In the genomic region with DNA sequence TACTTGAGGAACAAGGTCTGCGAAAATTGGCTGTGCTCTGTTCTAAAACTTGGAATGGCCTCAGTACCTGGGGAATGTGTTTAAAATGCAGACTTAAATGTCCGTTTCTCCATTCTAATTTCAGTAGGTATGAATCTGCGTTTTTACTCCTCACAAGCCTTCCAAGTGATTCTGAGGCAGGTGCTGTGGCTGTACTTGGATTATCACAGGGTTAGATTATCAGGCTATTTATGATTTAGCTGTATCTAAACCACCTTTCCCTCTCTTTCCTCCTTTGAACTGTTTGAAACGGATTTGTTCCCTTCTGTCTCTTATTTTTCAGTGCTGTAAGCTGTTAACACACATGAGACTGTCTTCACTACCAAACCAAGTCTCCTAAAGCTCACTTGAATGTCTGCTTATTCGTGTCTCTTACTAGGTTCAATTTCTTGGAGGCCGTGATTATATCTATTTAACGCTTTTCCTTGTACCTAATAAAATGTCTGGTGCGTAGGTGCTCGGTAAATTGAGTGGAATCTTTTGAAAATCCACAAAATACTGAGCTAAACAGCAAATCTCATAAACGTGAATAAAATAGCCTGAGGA, we compare ENCODE assay signal across 8 cellular contexts. TPM values are rescaled to one million over a fixed set of nuclear protein-coding genes. Genes with fewer than 3 reads are reported as not detected.
DNase-seq lines count a peak whose midpoint lies in the region; ATAC-seq lines count a peak whose summit lies in the region.

No MANE protein-coding gene starts in this region.

- H3K36me3 ChIP-seq in SK-N-MC (ENCODE audit: insufficient read depth, low read length) (peaks cover 3% of the 10 kb centered on the region), iPS DF 6.9 (ENCODE audit: control insufficient read depth, insufficient read depth, low read length) (no peaks in the 10 kb centered on the region), subcutaneous abdominal adipose tissue (ENCODE audit: control insufficient read depth in 5 of 5, insufficient read depth in 5 of 5, low read length in 5 of 5) (peaks cover 0 to 18% (median 0%) of the 10 kb centered on the region in 5 donors)

- H3K27me3 ChIP-seq in iPS DF 6.9 (ENCODE audit: control insufficient read depth, insufficient read depth, low read length) (no peaks in the 10 kb centered on the region), subcutaneous abdominal adipose tissue (ENCODE audit: control insufficient read depth in 5 of 5, insufficient read depth in 4 of 5, low read length in 5 of 5) (no peaks in the 10 kb centered on the region)

- H3K9ac ChIP-seq in SK-N-MC (ENCODE audit: insufficient read length) (peak overlapping the region; percentile 97), subcutaneous abdominal adipose tissue (ENCODE audit: low read length in 5 of 5) (peak overlapping the region; percentile 94 to 99 (median 97))

- H3K9me3 ChIP-seq in SK-N-MC (ENCODE audit: low read depth, low read length) (no peaks in the 10 kb centered on the region), iPS DF 6.9 (ENCODE audit: control insufficient read depth, insufficient read depth, low read length) (no peaks in the 10 kb centered on the region), subcutaneous abdominal adipose tissue (ENCODE audit: control insufficient read depth in 5 of 5, low read length in 5 of 5) (no peaks in the 10 kb centered on the region)

- H3K4me3 Mint-ChIP-seq in T-cell: no peak overlapping the region

- H3K27ac ChIP-seq in SK-N-MC (peak overlapping the region; percentile 83), iPS DF 6.9 (ENCODE audit: low read length) (no peak overlapping the region), subcutaneous abdominal adipose tissue (ENCODE audit: low read depth, low read length) (peak overlapping the region; percentile 88)

- peaks cover 14 to 18% (median 16%) of the 10 kb centered on the region in 3 donors for H3K4me1 Mint-ChIP-seq in T-cell

- no peaks in the 10 kb centered on the region for H3K4me1 ChIP-seq in iPS DF 6.9 (ENCODE audit: control insufficient read depth, insufficient read depth, low read length)
- H3K4me1 ChIP-seq in subcutaneous abdominal adipose tissue (ENCODE audit: control insufficient read depth in 5 of 5, insufficient read depth in 5 of 5, low read length in 5 of 5): peaks cover 0 to 18% (median 15%) of the 10 kb centered on the region in 5 donors

- POLR2A ChIA-PET in T-cell (lab: Charles Lee): interaction anchor here (0.7 to 2.1 kb wide), 18 partner anchors 10 to 973 kb away, joined by 3 to 22 read pairs (median 5); partner anchors contain the start of genes MBLAC2 (in 2 of the 2), POLR3G (in 2 of the 2), ARRDC3 (in 1 of the 2) and LYSMD3 (in 1 of the 2)

- H3K36me3 Mint-ChIP-seq in T-cell: peaks cover 12% of the 10 kb centered on the region

- DNase-seq in NCI-H1105 treated with DMSO at 0.1 percent for 48 hours (lab: John Stamatoyannopoulos, UW): peak; percentile 46
- no peak for DNase-seq in NCI-H1105 (lab: John Stamatoyannopoulos, UW)
- no peak for DNase-seq in SK-N-MC (ENCODE audit: low read depth, low spot score)
- DNase-seq in iPS DF 6.9 (ENCODE audit: low read depth, low spot score): no peak
- DNase-seq in epidermal melanocyte (ENCODE audit: insufficient read length, low spot score): no peak
- DNase-seq in T-cell: no peak

- ATAC-seq in GM21737 (IDR thresholded peaks at IDR 0.05; ENCODE audit: unreplicated experiment) (no peak), T-cell (replicated peaks in 1 of 4) (no peak)

- WGBS in iPS DF 6.9 (ENCODE audit: insufficient coverage, insufficient read length): 100% methylated on average over 1 of the region's 10 CpGs

- CTCF ChIA-PET in T-cell (lab: Charles Lee): interaction anchor here (0.7 to 2.7 kb wide), 11 partner anchors 16 to 973 kb away, joined by 3 to 32 read pairs (median 5); partner anchors contain the start of genes ARRDC3 (in 1 of the 2), LYSMD3 (in 1 of the 2), MBLAC2 (in 1 of the 2) and POLR3G (in 1 of the 2)

- no peaks in the 10 kb centered on the region for H3K9me3 Mint-ChIP-seq in T-cell

- peak overlapping the region; percentile 83 for H3K4me3 ChIP-seq in SK-N-MC
- peak overlapping the region; percentile 66; the same call in 1 of the 2 replicates for H3K4me3 ChIP-seq in iPS DF 6.9 (ENCODE audit: low read length)
- H3K4me3 ChIP-seq in subcutaneous abdominal adipose tissue (ENCODE audit: low read depth in 1 of 5, low read length in 5 of 5): peak overlapping the region; percentile 76 to 98 (median 86)

- H3K27ac Mint-ChIP-seq in T-cell: no peak overlapping the region

- H3K27me3 Mint-ChIP-seq in T-cell: no peaks in the 10 kb centered on the region

RNA-seq across cellular contexts. Expression of gene CETN3, which starts 0.7 kb away (rescaled TPM):
- 10 to 100 TPM in 3 of 5 donors, 1 to 10 TPM in 2; 6.9 to 17.6 (median 15.8) TPM for total RNA-seq in T-cell
